ENCODE assay signal across 8 cellular contexts in the genomic region with DNA sequence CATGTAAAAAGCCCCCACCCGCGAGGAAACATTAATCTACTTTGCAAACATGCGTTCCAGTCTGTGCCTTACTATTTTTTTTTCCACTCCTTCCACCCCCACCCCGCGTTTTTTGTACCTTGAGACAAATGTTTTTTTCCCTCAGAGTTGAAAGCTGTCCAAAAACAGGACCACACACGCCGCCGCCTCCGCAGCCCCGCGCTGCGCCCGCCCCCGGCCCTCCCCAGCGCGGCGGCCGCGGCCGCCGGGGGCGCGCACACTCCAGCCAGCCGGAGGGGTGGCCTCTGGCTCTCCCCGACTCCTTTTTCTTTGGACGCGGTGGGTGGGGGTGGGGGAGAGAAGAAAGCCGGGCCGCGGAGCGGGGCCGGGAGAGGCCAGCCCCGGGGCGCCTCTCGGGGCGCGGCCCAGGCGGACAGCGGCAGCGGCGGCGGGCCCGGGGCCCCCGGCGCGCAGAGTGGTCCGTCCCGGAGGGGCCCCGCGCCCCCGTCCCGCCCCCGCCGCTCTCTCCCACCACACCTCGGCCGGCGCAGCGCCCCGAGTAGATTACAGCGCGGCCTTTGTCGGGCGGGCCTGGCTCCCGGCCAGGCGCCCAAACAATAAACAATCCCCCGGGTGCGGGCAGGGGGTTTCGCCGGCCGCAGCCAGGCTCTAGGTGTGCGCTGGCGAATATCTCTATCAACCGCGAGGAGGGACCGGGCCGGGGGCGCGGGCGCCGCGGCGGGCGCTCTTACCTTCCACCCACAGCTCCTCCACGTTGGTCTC. TPM values are rescaled to one million over a fixed set of nuclear protein-coding genes. Genes with fewer than 3 reads are reported as not detected.
DNase-seq lines count a peak whose midpoint lies in the region; ATAC-seq lines count a peak whose summit lies in the region.

No MANE protein-coding gene starts in this region.

- H3K27ac Mint-ChIP-seq in activated CD4-positive, alpha-beta T cell treated with anti-CD3 and anti-CD28 coated beads for 36 hours = peak overlapping the region; percentile 70

- peak; percentile 48 for DNase-seq in activated CD4-positive, alpha-beta T cell treated with anti-CD3 and anti-CD28 coated beads for 36 hours
- DNase-seq in activated CD4-positive, alpha-beta T cell treated with anti-CD3 and anti-CD28 coated beads, Interleukin-2, amount 50 U/mL, for 1 hour = no peak
- DNase-seq in SJSA1 (ENCODE audit: low read depth in 1 of 2, low spot score in 2 of 2) (peak; percentile 81 to 84), kidney glomerular epithelial cell (lab: John Stamatoyannopoulos, UW) (peak; percentile 47), middle frontal gyrus (ENCODE audit: extremely low spot score, low spot score) (no peak)
- peak; percentile 24 for DNase-seq in central memory CD4-positive, alpha-beta T cell
- peak; percentile 32 for DNase-seq in stimulated activated CD4-positive, alpha-beta T cell treated with anti-CD3 and anti-CD28 coated beads, Interleukin-4, amount 100 ng/mL, for 24 hours

- peaks cover 75% of the 10 kb centered on the region for H3K36me3 ChIP-seq in SJSA1

- H3K4me1 ChIP-seq in SJSA1 (replicated peaks) = peaks cover 44% of the 10 kb centered on the region

- peak overlapping the region; percentile 70 for H3K4me3 ChIP-seq in SJSA1

- peaks cover 2% of the 10 kb centered on the region for H3K36me3 Mint-ChIP-seq in activated CD4-positive, alpha-beta T cell treated with anti-CD3 and anti-CD28 coated beads for 36 hours (ENCODE audit: low read depth)

- H3K9me3 ChIP-seq in SJSA1 (replicated peaks) = no peaks in the 10 kb centered on the region

- H3K27me3 ChIP-seq in SJSA1 (replicated peaks) = no peaks in the 10 kb centered on the region

- peaks cover 16% of the 10 kb centered on the region for H3K27me3 Mint-ChIP-seq in activated CD4-positive, alpha-beta T cell treated with anti-CD3 and anti-CD28 coated beads for 36 hours

- peaks cover 38% of the 10 kb centered on the region for H3K4me1 Mint-ChIP-seq in activated CD4-positive, alpha-beta T cell treated with anti-CD3 and anti-CD28 coated beads for 36 hours

- CTCF ChIA-PET in activated CD4-positive, alpha-beta T cell treated with anti-CD3 and anti-CD28 coated beads for 36 hours (lab: Charles Lee) = interaction anchor here (0.6 to 0.7 kb wide), 2 partner anchors 24 to 184 kb away, joined by 3 read pairs; no protein-coding TSS in a partner anchor

- H3K27ac ChIP-seq in SJSA1 = peak overlapping the region; percentile 90

- H3K9me3 Mint-ChIP-seq in activated CD4-positive, alpha-beta T cell treated with anti-CD3 and anti-CD28 coated beads for 36 hours (ENCODE audit: low read depth) = no peaks in the 10 kb centered on the region

- POLR2A ChIA-PET in activated CD4-positive, alpha-beta T cell treated with anti-CD3 and anti-CD28 coated beads for 36 hours (lab: Charles Lee) = no interaction called here

- H3K4me3 Mint-ChIP-seq in activated CD4-positive, alpha-beta T cell treated with anti-CD3 and anti-CD28 coated beads for 36 hours = peak overlapping the region; percentile 100

- intact Hi-C loops in activated CD4-positive, alpha-beta T cell treated with anti-CD3 and anti-CD28 coated beads for 36 hours (cut with DNase I, micrococcal nuclease) = loop anchor here (1.0 to 10.0 kb wide), 5 partner anchors 12 to 1339 kb away; no protein-coding TSS in a partner anchor

- no peak for ATAC-seq in activated CD4-positive, alpha-beta T cell treated with anti-CD3 and anti-CD28 coated beads for 36 hours
- ATAC-seq in HG03521 (IDR thresholded peaks at IDR 0.05; ENCODE audit: unreplicated experiment) = peak; percentile 17

RNA-seq across cellular contexts. Expression of gene PTCH1, which starts 10.9 kb away (rescaled TPM):
- 1 to 10 TPM; 4.4 to 5.6 TPM for total RNA-seq in activated CD4-positive, alpha-beta T cell treated with anti-CD3 and anti-CD28 coated beads for 36 hours
- 49.3 and 56.4 TPM in 2 replicates for total RNA-seq in SJSA1 (2014; rRNA removed; shearing (Covaris generic))

Comparison
In these comparisons a context has a peak if more than half of its experiments do, and no peak if none do; other contexts are left out.
1. DNase-seq: peak in activated CD4-positive, alpha-beta T cell treated with anti-CD3 and anti-CD28 coated beads for 36 hours (single experiment), SJSA1 (2 of 2), central memory CD4-positive, alpha-beta T cell (single experiment), kidney glomerular epithelial cell (single experiment) and stimulated activated CD4-positive, alpha-beta T cell treated with anti-CD3 and anti-CD28 coated beads, Interleukin-4, amount 100 ng/mL, for 24 hours (single experiment); none in activated CD4-positive, alpha-beta T cell treated with anti-CD3 and anti-CD28 coated beads, Interleukin-2, amount 50 U/mL, for 1 hour (single experiment) and middle frontal gyrus (single experiment).